15 cellular contexts compared by ENCODE assay signal in genomic region chr10:77973276-77973675, GRCh38. TPM values are rescaled to one million over a fixed set of nuclear protein-coding genes. Genes with fewer than 3 reads are reported as not detected.
A peak's percentile ranks its signal among the peaks of the same experiment; 100 is the strongest.
DNase-seq lines count a peak whose midpoint lies in the region; ATAC-seq and TF ChIP-seq lines count a peak whose summit lies in the region.
"Had no signal": no experiment of that assay in that cellular context is flagged by ENCODE, and none has a peak within 500 bp of the region (broad histone marks: within the 10 kb centered on the region; RNA-seq: fewer than 3 reads in every experiment).

No MANE protein-coding gene starts in this region.

- H3K27me3 ChIP-seq in GM23338 (ENCODE audit: insufficient read depth) (no peaks in the 10 kb centered on the region), gastroesophageal sphincter (no peaks in the 10 kb centered on the region), gastrocnemius medialis (no peaks in the 10 kb centered on the region)
- H3K27me3 ChIP-seq: BLaER1 had no signal

- TF ChIP-seq CTCF in 22Rv1 (IDR thresholded peaks at IDR 0.05) (no peak), GM23338 (conservative IDR thresholded peaks at IDR 0.05; ENCODE audit: low read depth in 2 of 2) (no peak), gastroesophageal sphincter (IDR thresholded peaks at IDR 0.05) (no peak), gastrocnemius medialis (IDR thresholded peaks at IDR 0.05 in 4 of 5, conservative IDR thresholded peaks at IDR 0.05 in 1 of 5) (no peak)

- H3K36me3 ChIP-seq in GM23338 (ENCODE audit: insufficient read depth) (peaks cover 15% of the 10 kb centered on the region; the same call in 1 of the 2 replicates), gastroesophageal sphincter (peaks cover 0 to 29% of the 10 kb centered on the region in 2 donors), gastrocnemius medialis (peaks cover 0 to 13% of the 10 kb centered on the region in 2 donors)

- peaks cover 22% of the 10 kb centered on the region for H3K36me3 Mint-ChIP-seq in GM23338 (ENCODE audit: low read depth)
- H3K36me3 Mint-ChIP-seq in naive thymus-derived CD8-positive, alpha-beta T cell, result peaks cover 0 to 42% (median 9%) of the 10 kb centered on the region in 3 donors

- no peak overlapping the region for H3K27ac Mint-ChIP-seq in GM23338
- H3K27ac Mint-ChIP-seq in naive thymus-derived CD8-positive, alpha-beta T cell, result peak overlapping the region in 1 of 10 donors; percentile 53
- H3K27ac Mint-ChIP-seq: IgD-negative memory B cell had no signal

- H3K27me3 Mint-ChIP-seq in GM23338 (ENCODE audit: insufficient read depth, low read depth, poor library complexity), result peaks cover 3% of the 10 kb centered on the region
- H3K27me3 Mint-ChIP-seq in naive thymus-derived CD8-positive, alpha-beta T cell, result no peaks in the 10 kb centered on the region
- H3K27me3 Mint-ChIP-seq: IgD-negative memory B cell had no signal

- H4K20me1 ChIP-seq in GM23338 (replicated peaks; ENCODE audit: insufficient read depth), result no peaks in the 10 kb centered on the region; the same call in 1 of the 2 replicates
- H4K20me1 ChIP-seq: BLaER1 had no signal

- H3K9me3 ChIP-seq in gastroesophageal sphincter (no peaks in the 10 kb centered on the region), gastrocnemius medialis (no peaks in the 10 kb centered on the region)
- H3K9me3 ChIP-seq: BLaER1 had no signal

- no peak overlapping the region for H3K4me2 ChIP-seq in GM23338
- H3K4me2 ChIP-seq: BLaER1 had no signal

- no peak for DNase-seq in GM23338 (ENCODE audit: low spot score)
- no peak for DNase-seq in gastrocnemius medialis
- no peak for DNase-seq in kidney glomerular epithelial cell (lab: John Stamatoyannopoulos, UW)
- DNase-seq in EL, result no peak
- no peak for DNase-seq in C1 segment of cervical spinal cord (lab: John Stamatoyannopoulos, UW)
- no peak for DNase-seq in naive thymus-derived CD8-positive, alpha-beta T cell
- DNase-seq: MV-4-11, NCI-H1417 treated with DMSO at 0.1 percent for 48 hours, NCI-H2029 treated with DMSO at 0.1 percent for 48 hours, NCI-H526, PC-3 had no signal

- TF ChIP-seq POLR2A in gastroesophageal sphincter (IDR thresholded peaks at IDR 0.05) (no peak), gastrocnemius medialis (IDR thresholded peaks at IDR 0.05) (no peak)

- no peak overlapping the region for H3K4me3 Mint-ChIP-seq in GM23338
- H3K4me3 Mint-ChIP-seq in naive thymus-derived CD8-positive, alpha-beta T cell, result no peak overlapping the region
- H3K4me3 Mint-ChIP-seq: IgD-negative memory B cell had no signal

- 0 to 78% methylated on average over 1 to 5 of the region's 5 CpGs for WGBS in gastroesophageal sphincter (ENCODE audit: low coverage in 1 of 2), 2 donors

- no peaks in the 10 kb centered on the region for H3K9me2 ChIP-seq in GM23338 (ENCODE audit: insufficient read depth)

- no peak for ATAC-seq in GM23338
- no peak for ATAC-seq in gastroesophageal sphincter
- no peak for ATAC-seq in gastrocnemius medialis
- ATAC-seq in naive thymus-derived CD8-positive, alpha-beta T cell, result no peak
- ATAC-seq: PC-3 had no signal

- H3K9me3 Mint-ChIP-seq in GM23338, result no peaks in the 10 kb centered on the region
- no peaks in the 10 kb centered on the region for H3K9me3 Mint-ChIP-seq in naive thymus-derived CD8-positive, alpha-beta T cell
- H3K9me3 Mint-ChIP-seq: IgD-negative memory B cell had no signal

- intact Hi-C loops in gastrocnemius medialis (cut with DNase I; ENCODE audit: low total_unique reads), result loop anchor here (2.0 to 5.0 kb wide), 2 partner anchors 46 to 1469 kb away; partner anchors contain the start of gene DLG5

- H3F3A ChIP-seq in GM23338 (replicated peaks; ENCODE audit: low read depth), result peaks cover 10% of the 10 kb centered on the region; the same call in 1 of the 2 replicates

- TF ChIP-seq EP300 in gastroesophageal sphincter (IDR thresholded peaks at IDR 0.05), result no peak

- H3K27ac ChIP-seq in 22Rv1 (peak overlapping the region; percentile 73; the same call in 1 of the 2 replicates), GM23338 (ENCODE audit: low read depth) (peak overlapping the region; percentile 69; the same call in 1 of the 2 replicates), gastroesophageal sphincter (peak overlapping the region; percentile 72 to 89 (median 84)), gastrocnemius medialis (peak overlapping the region; percentile 86 to 95 (median 90))
- H3K27ac ChIP-seq: BLaER1 had no signal

- H3K79me2 ChIP-seq in GM23338 (replicated peaks; ENCODE audit: insufficient read depth), result no peaks in the 10 kb centered on the region

- in situ Hi-C loops in gastrocnemius medialis (cut with MboI; ENCODE audit: low sequenced_read_pairs in 4 of 4), result no loop called here

- H3K4me3 ChIP-seq in GM23338 (no peak overlapping the region), gastroesophageal sphincter (no peak overlapping the region), gastrocnemius medialis (no peak overlapping the region)
- H3K4me3 ChIP-seq: BLaER1 had no signal

- peaks cover 12% of the 10 kb centered on the region; the same call in 2 of the 3 replicates for H3K4me1 Mint-ChIP-seq in GM23338
- peaks cover 0 to 14% (median 5%) of the 10 kb centered on the region in 4 donors for H3K4me1 Mint-ChIP-seq in naive thymus-derived CD8-positive, alpha-beta T cell

- H3K4me1 ChIP-seq in GM23338 (ENCODE audit: insufficient read depth) (peaks cover 3% of the 10 kb centered on the region; the same call in 1 of the 2 replicates), gastroesophageal sphincter (peaks cover 0 to 71% (median 7%) of the 10 kb centered on the region in 3 donors), gastrocnemius medialis (peaks cover 42 to 66% of the 10 kb centered on the region in 2 donors)

- H2AFZ ChIP-seq in GM23338, result no peak overlapping the region

- POLR2A ChIA-PET in naive thymus-derived CD8-positive, alpha-beta T cell (lab: Charles Lee), result no interaction called here

RNA-seq across cellular contexts. Expression of gene DLG5, which starts 46.7 kb away (rescaled TPM):
- 50.8 and 66.6 TPM in 2 replicates for total RNA-seq in GM23338 (2014; rRNA removed; shearing (Covaris generic))
- polyA plus RNA-seq in GM23338 (2016; fragmentation: Nextera tagmentation; extraction: Ambion mirVana), result 6.0 and 7.4 TPM in 2 replicates
- 100 to 1,000 TPM in 1 of 4 donors, 10 to 100 TPM in 3; 52.0 to 127 (median 56.3) TPM for total RNA-seq in gastroesophageal sphincter
- total RNA-seq in gastrocnemius medialis, result 10 to 100 TPM; 28.6 to 51.2 (median 40.3) TPM
- total RNA-seq in naive thymus-derived CD8-positive, alpha-beta T cell, result under 1 TPM; 0.30 to 0.55 TPM
- polyA plus RNA-seq in naive thymus-derived CD8-positive, alpha-beta T cell, result under 1 TPM in 2 of 3 donors, not detected in 1; 0.04 to 0.54 TPM

RNA-seq across cellular contexts. Expression of gene POLR3A, which starts 56.0 kb away (rescaled TPM):
- total RNA-seq in GM23338 (2014; rRNA removed; shearing (Covaris generic)), result 35.5 and 37.2 TPM in 2 replicates
- polyA plus RNA-seq in GM23338 (2016; fragmentation: Nextera tagmentation; extraction: Ambion mirVana), result 10.5 and 11.6 TPM in 2 replicates
- total RNA-seq in gastroesophageal sphincter (10 to 100 TPM in 3 of 4 donors, 1 to 10 TPM in 1; 10.0 to 13.5 (median 12.0) TPM), gastrocnemius medialis (10 to 100 TPM; 11.0 to 17.4 (median 15.5) TPM)
- 10 to 100 TPM; 17.9 to 18.1 TPM for total RNA-seq in naive thymus-derived CD8-positive, alpha-beta T cell
- polyA plus RNA-seq in naive thymus-derived CD8-positive, alpha-beta T cell, result 10 to 100 TPM in 1 of 3 donors, 1 to 10 TPM in 2; 7.3 to 10.3 (median 7.6) TPM

Comparison
In these comparisons a context has a peak if more than half of its experiments do, and no peak if none do; other contexts are left out.
1. RNA of gene DLG5, which starts 46.7 kb away (total RNA-seq): 50.8 to 66.6 TPM in GM23338, 52.0 to 127 TPM in gastroesophageal sphincter and 28.6 to 51.2 TPM in gastrocnemius medialis; 0.30 to 0.55 TPM in naive thymus-derived CD8-positive, alpha-beta T cell; every median in the first group is over 10 times any median in the second.
2. Peak in every context shown above with its lines, with median percentiles within 50 percentile points of each other: H3K27ac ChIP-seq.